In genomic region chr2:61471905-61472805, GRCh38 we compare ENCODE assay signal across 1 cellular context.
A peak's percentile ranks its signal among the peaks of the same experiment; 100 is the strongest.
TF ChIP-seq lines count a peak whose summit lies in the region.

No MANE protein-coding gene starts in this region.

TF ChIP-seq in HepG2, 621 proteins besides CTCF, POLR2A, EP300 and RAD21 (continued from another document):
- TF ChIP-seq HBP1 (CRISPR knock-in tag; IDR thresholded peaks at IDR 0.05; ENCODE audit: low read depth): peak; percentile 50; the same call in 1 of the 2 replicates
- TF ChIP-seq RFXANK (CRISPR knock-in tag; IDR thresholded peaks at IDR 0.05): no peak
- peak; percentile 53; the same call in 1 of the 2 replicates for TF ChIP-seq DRAP1 (CRISPR knock-in tag; IDR thresholded peaks at IDR 0.05)
- TF ChIP-seq SIN3A (IDR thresholded peaks at IDR 0.05; ENCODE audit: borderline replicate concordance, low read depth, low read length): peak; percentile 92
- TF ChIP-seq THYN1 (CRISPR knock-in tag; IDR thresholded peaks at IDR 0.05; ENCODE audit: borderline replicate concordance, low read depth): no peak
- peak; percentile 62; the same call in 1 of the 2 replicates for TF ChIP-seq HNF1B (CRISPR knock-in tag; IDR thresholded peaks at IDR 0.05)
- peak; percentile 11; the same call in 1 of the 2 replicates for TF ChIP-seq ONECUT2 (CRISPR knock-in tag; IDR thresholded peaks at IDR 0.05)
- no peak for TF ChIP-seq FOXP1 (IDR thresholded peaks at IDR 0.05)
- 0 out of 2 replicates have a peak, but pooled peaks have one; percentile 37 for TF ChIP-seq FOXP1 (CRISPR knock-in tag; IDR thresholded peaks at IDR 0.05)
- TF ChIP-seq MAF1 (CRISPR knock-in tag; IDR thresholded peaks at IDR 0.05; ENCODE audit: borderline replicate concordance): no peak
- TF ChIP-seq ZNF253 (CRISPR knock-in tag; IDR thresholded peaks at IDR 0.05; ENCODE audit: borderline replicate concordance): 0 out of 2 replicates have a peak, but pooled peaks have one; percentile 44
- TF ChIP-seq SAP130 (CRISPR knock-in tag; IDR thresholded peaks at IDR 0.05; ENCODE audit: low read depth): peak; percentile 89
- TF ChIP-seq HDAC2 (CRISPR knock-in tag; IDR thresholded peaks at IDR 0.05): peak; percentile 34; the same call in 1 of the 2 replicates
- no peak; the same call in 1 of the 2 replicates for TF ChIP-seq ZNF747 (CRISPR knock-in tag; IDR thresholded peaks at IDR 0.05; ENCODE audit: borderline replicate concordance)
- peak; percentile 60 for TF ChIP-seq FOXP4 (CRISPR knock-in tag; IDR thresholded peaks at IDR 0.05)
- TF ChIP-seq MAX (IDR thresholded peaks at IDR 0.05): peak; percentile 90
- TF ChIP-seq TFE3 (CRISPR knock-in tag; IDR thresholded peaks at IDR 0.05): peak; percentile 85
- TF ChIP-seq MAFF (IDR thresholded peaks at IDR 0.05; ENCODE audit: low read depth, low read length): 0 out of 2 replicates have a peak, but pooled peaks have one; percentile 4
- TF ChIP-seq CHCHD3 (CRISPR knock-in tag; IDR thresholded peaks at IDR 0.05): no peak
- TF ChIP-seq ZFP1 (CRISPR knock-in tag; IDR thresholded peaks at IDR 0.05): 0 out of 2 replicates have a peak, but pooled peaks have one; percentile 6
- TF ChIP-seq ZBTB7B (CRISPR knock-in tag; IDR thresholded peaks at IDR 0.05): no peak
- TF ChIP-seq ZNF441 (CRISPR knock-in tag; IDR thresholded peaks at IDR 0.05; ENCODE audit: borderline replicate concordance): peak; percentile 38; the same call in 1 of the 2 replicates
- TF ChIP-seq ZNF232 (CRISPR knock-in tag; IDR thresholded peaks at IDR 0.05; ENCODE audit: borderline replicate concordance): peak; percentile 6; the same call in 1 of the 2 replicates
- TF ChIP-seq TBL1XR1 (IDR thresholded peaks at IDR 0.05; ENCODE audit: borderline replicate concordance, low read length, partially characterized antibody): peak; percentile 8
- peak; percentile 84; the same call in 1 of the 2 replicates for TF ChIP-seq ZNF3 (CRISPR knock-in tag; IDR thresholded peaks at IDR 0.05)
- TF ChIP-seq PBX2 (CRISPR knock-in tag; IDR thresholded peaks at IDR 0.05): 0 out of 2 replicates have a peak, but pooled peaks have one; percentile 38
- no peak for TF ChIP-seq ZNF660 (CRISPR knock-in tag; IDR thresholded peaks at IDR 0.05; ENCODE audit: borderline replicate concordance, low read depth)
- peak; percentile 62; the same call in 1 of the 2 replicates for TF ChIP-seq TFAP4 (IDR thresholded peaks at IDR 0.05; ENCODE audit: borderline replicate concordance, low read depth)
- TF ChIP-seq SKI (IDR thresholded peaks at IDR 0.05; ENCODE audit: partially characterized antibody): peak; percentile 30
- TF ChIP-seq MIER2 (CRISPR knock-in tag; IDR thresholded peaks at IDR 0.05): 0 out of 2 replicates have a peak, but pooled peaks have one; percentile 15
- peak; percentile 21; the same call in 1 of the 2 replicates for TF ChIP-seq NFAT5 (CRISPR knock-in tag; IDR thresholded peaks at IDR 0.05)
- no peak for TF ChIP-seq ZNF619 (CRISPR knock-in tag; IDR thresholded peaks at IDR 0.05)
- 0 out of 2 replicates have a peak, but pooled peaks have one; percentile 7 for TF ChIP-seq ZHX1 (CRISPR knock-in tag; IDR thresholded peaks at IDR 0.05; ENCODE audit: low read depth)
- TF ChIP-seq RXRB (CRISPR knock-in tag; IDR thresholded peaks at IDR 0.05; ENCODE audit: borderline replicate concordance): peak; percentile 16; the same call in 1 of the 2 replicates
- 0 out of 2 replicates have a peak, but pooled peaks have one; percentile 12 for TF ChIP-seq SMC3 (IDR thresholded peaks at IDR 0.05; ENCODE audit: low read length)
- TF ChIP-seq ZNF12 (CRISPR knock-in tag; IDR thresholded peaks at IDR 0.05): 0 out of 2 replicates have a peak, but pooled peaks have one; percentile 15
